Comparison of ENCODE assay signal across 23 cellular contexts in genomic region chr21:20265704-20266368, GRCh38.
"Had no signal": no experiment of that assay in that cellular context is flagged by ENCODE, and none has a peak within 500 bp of the region (broad histone marks: within the 10 kb centered on the region; RNA-seq: fewer than 3 reads in every experiment).

No MANE protein-coding gene starts in this region.

- FAIRE-seq: colon, endothelial cell of umbilical vein, frontal cortex, kidney had no signal

- H3K79me2 ChIP-seq: hepatocyte had no signal

- H3K4me2 ChIP-seq: hepatocyte had no signal

- H3K9me3 ChIP-seq: esophagus muscularis mucosa, gastroesophageal sphincter, left lung, lower lobe of right lung had no signal

- DNase-seq: dermis blood vessel endothelial cell; dorsolateral prefrontal cortex; effector CD4-positive, alpha-beta T cell; effector memory CD4-positive, alpha-beta T cell; foreskin keratinocyte; heart left ventricle; hypothalamus; immature natural killer cell; islet precursor cell; kidney; kidney glomerular epithelial cell; left lung; left ventricle myocardium superior; lower lobe of right lung; mesenchymal stem cell; naive thymus-derived CD4-positive, alpha-beta T cell had no signal

- ATAC-seq: foreskin keratinocyte; gastroesophageal sphincter; heart left ventricle; left lung; left ventricle myocardium superior; lower lobe of right lung; naive thymus-derived CD4-positive, alpha-beta T cell had no signal

- H2AFZ ChIP-seq: hepatocyte had no signal

- H3K27ac ChIP-seq: coronary artery, dorsolateral prefrontal cortex, esophagus muscularis mucosa, foreskin keratinocyte, gastroesophageal sphincter, heart left ventricle, hepatocyte, left lung, lower lobe of right lung had no signal

- H3K27me3 ChIP-seq: dorsolateral prefrontal cortex, esophagus muscularis mucosa, foreskin keratinocyte, gastroesophageal sphincter, heart left ventricle, hepatocyte, left lung had no signal

- H3K36me3 ChIP-seq: esophagus muscularis mucosa, gastroesophageal sphincter, heart left ventricle, left lung, lower lobe of right lung had no signal

- H3K4me3 ChIP-seq: coronary artery, dorsolateral prefrontal cortex, esophagus muscularis mucosa, gastroesophageal sphincter, heart left ventricle, hepatocyte, left lung, lower lobe of right lung had no signal

- H3K4me1 ChIP-seq: esophagus muscularis mucosa, foreskin keratinocyte, gastroesophageal sphincter, heart left ventricle, left lung, lower lobe of right lung had no signal
